ENCODE assay signal across 1 cellular context in genomic region chr4:87422104-87423052, GRCh38.
TF ChIP-seq lines count a peak whose summit lies in the region.

A gene with protein sequence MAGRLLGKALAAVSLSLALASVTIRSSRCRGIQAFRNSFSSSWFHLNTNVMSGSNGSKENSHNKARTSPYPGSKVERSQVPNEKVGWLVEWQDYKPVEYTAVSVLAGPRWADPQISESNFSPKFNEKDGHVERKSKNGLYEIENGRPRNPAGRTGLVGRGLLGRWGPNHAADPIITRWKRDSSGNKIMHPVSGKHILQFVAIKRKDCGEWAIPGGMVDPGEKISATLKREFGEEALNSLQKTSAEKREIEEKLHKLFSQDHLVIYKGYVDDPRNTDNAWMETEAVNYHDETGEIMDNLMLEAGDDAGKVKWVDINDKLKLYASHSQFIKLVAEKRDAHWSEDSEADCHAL (plus strand): TSS chr4:87422573. CDS start chr4:87422906, 333 bp downstream.

TF ChIP-seq in HepG2, 621 proteins besides CTCF, POLR2A, EP300 and RAD21 (continued from another document and continues in another):
- peak; percentile 21; the same call in 1 of the 2 replicates for TF ChIP-seq DNMT1 (CRISPR knock-in tag; IDR thresholded peaks at IDR 0.05)
- TF ChIP-seq FOXK1 (CRISPR knock-in tag; IDR thresholded peaks at IDR 0.05; ENCODE audit: borderline replicate concordance, low read depth), result peak; percentile 66
- TF ChIP-seq ZNF136 (CRISPR knock-in tag; IDR thresholded peaks at IDR 0.05; ENCODE audit: low read depth), result peak; percentile 79; the same call in 1 of the 2 replicates
- peak; percentile 82 for TF ChIP-seq ZNF264 (CRISPR knock-in tag; IDR thresholded peaks at IDR 0.05)
- TF ChIP-seq ZNF331 (CRISPR knock-in tag; IDR thresholded peaks at IDR 0.05), result peak; percentile 41; the same call in 1 of the 2 replicates
- peak; percentile 87 for TF ChIP-seq ZNF143 (CRISPR knock-in tag; IDR thresholded peaks at IDR 0.05)
- 0 out of 2 replicates have a peak, but pooled peaks have one; percentile 29 for TF ChIP-seq ZNF567 (CRISPR knock-in tag; IDR thresholded peaks at IDR 0.05; ENCODE audit: borderline replicate concordance)
- TF ChIP-seq ZNF644 (CRISPR knock-in tag; IDR thresholded peaks at IDR 0.05; ENCODE audit: low read depth), result no peak
- peak; percentile 80; the same call in 1 of the 2 replicates for TF ChIP-seq ZNF678 (CRISPR knock-in tag; IDR thresholded peaks at IDR 0.05)
- TF ChIP-seq STAT6 (CRISPR knock-in tag; IDR thresholded peaks at IDR 0.05; ENCODE audit: borderline replicate concordance), result peak; percentile 25; the same call in 1 of the 2 replicates
- peak; percentile 95; the same call in 1 of the 2 replicates for TF ChIP-seq GLI4 (CRISPR knock-in tag; IDR thresholded peaks at IDR 0.05; ENCODE audit: borderline replicate concordance)
- TF ChIP-seq, protein P1, sequence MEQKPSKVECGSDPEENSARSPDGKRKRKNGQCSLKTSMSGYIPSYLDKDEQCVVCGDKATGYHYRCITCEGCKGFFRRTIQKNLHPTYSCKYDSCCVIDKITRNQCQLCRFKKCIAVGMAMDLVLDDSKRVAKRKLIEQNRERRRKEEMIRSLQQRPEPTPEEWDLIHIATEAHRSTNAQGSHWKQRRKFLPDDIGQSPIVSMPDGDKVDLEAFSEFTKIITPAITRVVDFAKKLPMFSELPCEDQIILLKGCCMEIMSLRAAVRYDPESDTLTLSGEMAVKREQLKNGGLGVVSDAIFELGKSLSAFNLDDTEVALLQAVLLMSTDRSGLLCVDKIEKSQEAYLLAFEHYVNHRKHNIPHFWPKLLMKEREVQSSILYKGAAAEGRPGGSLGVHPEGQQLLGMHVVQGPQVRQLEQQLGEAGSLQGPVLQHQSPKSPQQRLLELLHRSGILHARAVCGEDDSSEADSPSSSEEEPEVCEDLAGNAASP (CRISPR knock-in tag; IDR thresholded peaks at IDR 0.05; ENCODE audit: borderline replicate concordance), result 0 out of 2 replicates have a peak, but pooled peaks have one; percentile 48
- peak; percentile 88; the same call in 1 of the 2 replicates for TF ChIP-seq ARID4A (CRISPR knock-in tag; IDR thresholded peaks at IDR 0.05; ENCODE audit: borderline replicate concordance)
- no peak for TF ChIP-seq SP2 (CRISPR knock-in tag; IDR thresholded peaks at IDR 0.05)
- TF ChIP-seq MYC (CRISPR knock-in tag; IDR thresholded peaks at IDR 0.05; ENCODE audit: borderline replicate concordance), result peak; percentile 88
- peak; percentile 80 for TF ChIP-seq ATF1 (CRISPR knock-in tag; IDR thresholded peaks at IDR 0.05)
- peak; percentile 76 for TF ChIP-seq MED1 (CRISPR knock-in tag; IDR thresholded peaks at IDR 0.05)
- TF ChIP-seq, protein P2, sequence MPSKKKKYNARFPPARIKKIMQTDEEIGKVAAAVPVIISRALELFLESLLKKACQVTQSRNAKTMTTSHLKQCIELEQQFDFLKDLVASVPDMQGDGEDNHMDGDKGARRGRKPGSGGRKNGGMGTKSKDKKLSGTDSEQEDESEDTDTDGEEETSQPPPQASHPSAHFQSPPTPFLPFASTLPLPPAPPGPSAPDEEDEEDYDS (CRISPR knock-in tag; IDR thresholded peaks at IDR 0.05), result peak; percentile 49; the same call in 1 of the 2 replicates
- no peak for TF ChIP-seq DZIP1 (CRISPR knock-in tag; IDR thresholded peaks at IDR 0.05)
- no peak for TF ChIP-seq SNAPC2 (CRISPR knock-in tag; IDR thresholded peaks at IDR 0.05)
- TF ChIP-seq REPIN1 (CRISPR knock-in tag; IDR thresholded peaks at IDR 0.05; ENCODE audit: borderline replicate concordance, low read depth), result peak; percentile 95; the same call in 1 of the 2 replicates
- TF ChIP-seq SAP130 (CRISPR knock-in tag; IDR thresholded peaks at IDR 0.05; ENCODE audit: low read depth), result peak; percentile 87
- TF ChIP-seq, protein P3, sequence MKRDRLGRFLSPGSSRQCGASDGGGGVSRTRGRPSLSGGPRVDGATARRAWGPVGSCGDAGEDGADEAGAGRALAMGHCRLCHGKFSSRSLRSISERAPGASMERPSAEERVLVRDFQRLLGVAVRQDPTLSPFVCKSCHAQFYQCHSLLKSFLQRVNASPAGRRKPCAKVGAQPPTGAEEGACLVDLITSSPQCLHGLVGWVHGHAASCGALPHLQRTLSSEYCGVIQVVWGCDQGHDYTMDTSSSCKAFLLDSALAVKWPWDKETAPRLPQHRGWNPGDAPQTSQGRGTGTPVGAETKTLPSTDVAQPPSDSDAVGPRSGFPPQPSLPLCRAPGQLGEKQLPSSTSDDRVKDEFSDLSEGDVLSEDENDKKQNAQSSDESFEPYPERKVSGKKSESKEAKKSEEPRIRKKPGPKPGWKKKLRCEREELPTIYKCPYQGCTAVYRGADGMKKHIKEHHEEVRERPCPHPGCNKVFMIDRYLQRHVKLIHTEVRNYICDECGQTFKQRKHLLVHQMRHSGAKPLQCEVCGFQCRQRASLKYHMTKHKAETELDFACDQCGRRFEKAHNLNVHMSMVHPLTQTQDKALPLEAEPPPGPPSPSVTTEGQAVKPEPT (CRISPR knock-in tag; IDR thresholded peaks at IDR 0.05; ENCODE audit: low read depth), result peak; percentile 68; the same call in 1 of the 2 replicates
- TF ChIP-seq ZNF180 (CRISPR knock-in tag; IDR thresholded peaks at IDR 0.05; ENCODE audit: borderline replicate concordance, low read depth), result no peak
- peak; percentile 80 for TF ChIP-seq RBFOX2 (IDR thresholded peaks at IDR 0.05; ENCODE audit: low read depth, low read length)
- TF ChIP-seq FOXP1 (IDR thresholded peaks at IDR 0.05), result no peak
- no peak for TF ChIP-seq FOXP1 (CRISPR knock-in tag; IDR thresholded peaks at IDR 0.05)
- peak; percentile 14; the same call in 1 of the 2 replicates for TF ChIP-seq ZNF788 (CRISPR knock-in tag; IDR thresholded peaks at IDR 0.05; ENCODE audit: borderline replicate concordance)
- no peak for TF ChIP-seq KDM1A (CRISPR knock-in tag; IDR thresholded peaks at IDR 0.05)
- 0 out of 2 replicates have a peak, but pooled peaks have one; percentile 50 for TF ChIP-seq NPAS2 (CRISPR knock-in tag; IDR thresholded peaks at IDR 0.05; ENCODE audit: borderline replicate concordance)
- TF ChIP-seq ETV5 (CRISPR knock-in tag; IDR thresholded peaks at IDR 0.05; ENCODE audit: borderline replicate concordance), result peak; percentile 17
- peak; percentile 96 for TF ChIP-seq MAX (IDR thresholded peaks at IDR 0.05)
- TF ChIP-seq SCMH1 (CRISPR knock-in tag; IDR thresholded peaks at IDR 0.05; ENCODE audit: borderline replicate concordance), result no peak
- peak; percentile 97 for TF ChIP-seq GATAD1 (CRISPR knock-in tag; IDR thresholded peaks at IDR 0.05)
- TF ChIP-seq MTA1 (CRISPR knock-in tag; IDR thresholded peaks at IDR 0.05; ENCODE audit: borderline replicate concordance), result peak; percentile 94
- TF ChIP-seq KLF15 (CRISPR knock-in tag; IDR thresholded peaks at IDR 0.05; ENCODE audit: borderline replicate concordance), result no peak
- TF ChIP-seq TMF1 (CRISPR knock-in tag; IDR thresholded peaks at IDR 0.05; ENCODE audit: low read depth), result 0 out of 2 replicates have a peak, but pooled peaks have one; percentile 50
- TF ChIP-seq SOX13 (IDR thresholded peaks at IDR 0.05), result no peak
- TF ChIP-seq SOX13 (CRISPR knock-in tag; conservative IDR thresholded peaks at IDR 0.05 in 1 of 2, IDR thresholded peaks at IDR 0.05 in 1 of 2), result peak in 1 of 2 experiments; percentile 18; a peak in 1 of 4 replicates
- no peak for TF ChIP-seq NR3C1 (CRISPR knock-in tag; IDR thresholded peaks at IDR 0.05)
- 0 out of 2 replicates have a peak, but pooled peaks have one; percentile 20 for TF ChIP-seq AHR (CRISPR knock-in tag; IDR thresholded peaks at IDR 0.05)
- TF ChIP-seq, protein P4, sequence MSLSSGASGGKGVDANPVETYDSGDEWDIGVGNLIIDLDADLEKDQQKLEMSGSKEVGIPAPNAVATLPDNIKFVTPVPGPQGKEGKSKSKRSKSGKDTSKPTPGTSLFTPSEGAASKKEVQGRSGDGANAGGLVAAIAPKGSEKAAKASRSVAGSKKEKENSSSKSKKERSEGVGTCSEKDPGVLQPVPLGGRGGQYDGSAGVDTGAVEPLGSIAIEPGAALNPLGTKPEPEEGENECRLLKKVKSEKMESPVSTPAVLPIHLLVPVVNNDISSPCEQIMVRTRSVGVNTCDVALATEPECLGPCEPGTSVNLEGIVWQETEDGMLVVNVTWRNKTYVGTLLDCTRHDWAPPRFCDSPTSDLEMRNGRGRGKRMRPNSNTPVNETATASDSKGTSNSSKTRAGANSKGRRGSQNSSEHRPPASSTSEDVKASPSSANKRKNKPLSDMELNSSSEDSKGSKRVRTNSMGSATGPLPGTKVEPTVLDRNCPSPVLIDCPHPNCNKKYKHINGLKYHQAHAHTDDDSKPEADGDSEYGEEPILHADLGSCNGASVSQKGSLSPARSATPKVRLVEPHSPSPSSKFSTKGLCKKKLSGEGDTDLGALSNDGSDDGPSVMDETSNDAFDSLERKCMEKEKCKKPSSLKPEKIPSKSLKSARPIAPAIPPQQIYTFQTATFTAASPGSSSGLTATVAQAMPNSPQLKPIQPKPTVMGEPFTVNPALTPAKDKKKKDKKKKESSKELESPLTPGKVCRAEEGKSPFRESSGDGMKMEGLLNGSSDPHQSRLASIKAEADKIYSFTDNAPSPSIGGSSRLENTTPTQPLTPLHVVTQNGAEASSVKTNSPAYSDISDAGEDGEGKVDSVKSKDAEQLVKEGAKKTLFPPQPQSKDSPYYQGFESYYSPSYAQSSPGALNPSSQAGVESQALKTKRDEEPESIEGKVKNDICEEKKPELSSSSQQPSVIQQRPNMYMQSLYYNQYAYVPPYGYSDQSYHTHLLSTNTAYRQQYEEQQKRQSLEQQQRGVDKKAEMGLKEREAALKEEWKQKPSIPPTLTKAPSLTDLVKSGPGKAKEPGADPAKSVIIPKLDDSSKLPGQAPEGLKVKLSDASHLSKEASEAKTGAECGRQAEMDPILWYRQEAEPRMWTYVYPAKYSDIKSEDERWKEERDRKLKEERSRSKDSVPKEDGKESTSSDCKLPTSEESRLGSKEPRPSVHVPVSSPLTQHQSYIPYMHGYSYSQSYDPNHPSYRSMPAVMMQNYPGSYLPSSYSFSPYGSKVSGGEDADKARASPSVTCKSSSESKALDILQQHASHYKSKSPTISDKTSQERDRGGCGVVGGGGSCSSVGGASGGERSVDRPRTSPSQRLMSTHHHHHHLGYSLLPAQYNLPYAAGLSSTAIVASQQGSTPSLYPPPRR (CRISPR knock-in tag; IDR thresholded peaks at IDR 0.05; ENCODE audit: borderline replicate concordance), result peak; percentile 71; the same call in 1 of the 2 replicates
- peak; percentile 93 for TF ChIP-seq ZNF572 (CRISPR knock-in tag; IDR thresholded peaks at IDR 0.05)
